ENCODE assay signal across 2 cellular contexts in genomic region chr11:12219732-12220131, GRCh38.
TF ChIP-seq lines count a peak whose summit lies in the region.

No MANE protein-coding gene starts in this region.

TF ChIP-seq in liver, 16 proteins besides CTCF, POLR2A, EP300 and RAD21 (continued from another document):
- TF ChIP-seq REST (IDR thresholded peaks at IDR 0.05): no peak
- TF ChIP-seq RXRA (IDR thresholded peaks at IDR 0.05): no peak
- TF ChIP-seq FOXA1 (IDR thresholded peaks at IDR 0.05): no peak
- no peak for TF ChIP-seq YY1 (IDR thresholded peaks at IDR 0.05)
- no peak for TF ChIP-seq EGR1 (IDR thresholded peaks at IDR 0.05; ENCODE audit: low read depth in 2 of 2)
- no peak for TF ChIP-seq HNF4A (conservative IDR thresholded peaks at IDR 0.05)
- TF ChIP-seq ZBTB33 (IDR thresholded peaks at IDR 0.05): no peak
- TF ChIP-seq MAX (IDR thresholded peaks at IDR 0.05): no peak
- TF ChIP-seq HNF4G (IDR thresholded peaks at IDR 0.05): no peak
- TF ChIP-seq TAF1 (conservative IDR thresholded peaks at IDR 0.05): no peak
- TF ChIP-seq GABPA (IDR thresholded peaks at IDR 0.05 in 1 of 2, conservative IDR thresholded peaks at IDR 0.05 in 1 of 2): no peak
- TF ChIP-seq SP1 (IDR thresholded peaks at IDR 0.05): no peak
- TF ChIP-seq ATF3 (IDR thresholded peaks at IDR 0.05): no peak
- TF ChIP-seq JUND (IDR thresholded peaks at IDR 0.05): no peak

TF ChIP-seq in HepG2, 621 proteins besides CTCF, POLR2A, EP300 and RAD21 (continued from another document):
- TF ChIP-seq ZNF317 (CRISPR knock-in tag; IDR thresholded peaks at IDR 0.05) (no peak), ZNF772 (CRISPR knock-in tag; IDR thresholded peaks at IDR 0.05) (no peak), ZFP1 (CRISPR knock-in tag; IDR thresholded peaks at IDR 0.05) (no peak), ZFP37 (CRISPR knock-in tag; IDR thresholded peaks at IDR 0.05; ENCODE audit: borderline replicate concordance) (no peak), USF2 (IDR thresholded peaks at IDR 0.05; ENCODE audit: low read depth, low read length) (no peak), USF2 (CRISPR knock-in tag; IDR thresholded peaks at IDR 0.05; ENCODE audit: borderline replicate concordance) (no peak), ZSCAN25 (CRISPR knock-in tag; IDR thresholded peaks at IDR 0.05) (no peak), REPIN1 (CRISPR knock-in tag; IDR thresholded peaks at IDR 0.05; ENCODE audit: borderline replicate concordance, low read depth) (no peak), ZNF788 (CRISPR knock-in tag; IDR thresholded peaks at IDR 0.05; ENCODE audit: borderline replicate concordance) (no peak)
TF ChIP-seq in HepG2: peak in this region for 0.
